In genomic region chr12:45543887-45544286, GRCh38 we compare ENCODE assay signal across 1 cellular context.
TF ChIP-seq lines count a peak whose summit lies in the region.

No MANE protein-coding gene starts in this region.

TF ChIP-seq in HepG2, 621 proteins besides CTCF, POLR2A, EP300 and RAD21 (continued from another document):
- TF ChIP-seq SMC3 (IDR thresholded peaks at IDR 0.05; ENCODE audit: low read length) = peak; percentile 69
- TF ChIP-seq CEBPB (IDR thresholded peaks at IDR 0.05; ENCODE audit: borderline replicate concordance, low read depth, low read length) = peak; percentile 89
- TF ChIP-seq RBAK (CRISPR knock-in tag; IDR thresholded peaks at IDR 0.05) = no peak
